Comparison of ENCODE assay signal across 1 cellular context in the genomic region with DNA sequence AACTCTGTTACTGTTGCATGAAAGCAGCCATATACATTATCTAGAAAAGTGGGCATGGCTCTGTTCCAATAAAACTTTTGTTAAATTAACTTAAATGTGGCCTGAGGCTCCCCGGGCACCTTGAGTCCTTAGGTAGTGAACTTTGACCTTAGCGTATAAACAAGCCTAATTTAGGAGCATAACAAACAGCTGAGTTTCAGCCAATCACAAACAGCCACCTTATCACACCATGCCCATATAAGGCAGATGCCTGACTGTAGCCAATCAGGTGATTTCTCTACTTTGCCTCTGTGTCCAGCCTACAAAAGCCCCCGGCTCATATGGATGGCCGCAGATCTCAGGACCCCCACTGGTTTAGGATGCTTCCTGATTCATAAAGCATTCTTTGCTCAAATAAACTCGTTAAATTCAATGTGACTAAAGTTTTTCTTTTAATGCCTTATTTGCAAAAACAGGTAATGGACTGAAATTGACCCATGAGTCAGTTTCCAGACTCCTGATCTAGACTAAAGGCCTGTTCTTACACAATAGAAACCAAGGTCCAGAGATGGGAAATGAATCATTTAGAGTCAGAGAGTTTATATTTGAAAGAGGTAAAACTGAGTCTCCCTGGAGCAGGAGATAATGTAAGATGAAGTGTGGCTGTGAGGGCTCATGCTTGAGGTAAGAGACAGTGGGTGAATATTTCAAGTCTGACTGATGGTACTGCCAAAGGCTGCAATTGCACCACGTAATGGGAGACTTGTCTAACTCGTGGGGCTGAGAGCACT.
TF ChIP-seq lines count a peak whose summit lies in the region.

No MANE protein-coding gene starts in this region.

TF ChIP-seq in GM23338, 12 proteins besides CTCF, POLR2A, EP300 and RAD21 (continued from another document):
- TF ChIP-seq, protein P1, sequence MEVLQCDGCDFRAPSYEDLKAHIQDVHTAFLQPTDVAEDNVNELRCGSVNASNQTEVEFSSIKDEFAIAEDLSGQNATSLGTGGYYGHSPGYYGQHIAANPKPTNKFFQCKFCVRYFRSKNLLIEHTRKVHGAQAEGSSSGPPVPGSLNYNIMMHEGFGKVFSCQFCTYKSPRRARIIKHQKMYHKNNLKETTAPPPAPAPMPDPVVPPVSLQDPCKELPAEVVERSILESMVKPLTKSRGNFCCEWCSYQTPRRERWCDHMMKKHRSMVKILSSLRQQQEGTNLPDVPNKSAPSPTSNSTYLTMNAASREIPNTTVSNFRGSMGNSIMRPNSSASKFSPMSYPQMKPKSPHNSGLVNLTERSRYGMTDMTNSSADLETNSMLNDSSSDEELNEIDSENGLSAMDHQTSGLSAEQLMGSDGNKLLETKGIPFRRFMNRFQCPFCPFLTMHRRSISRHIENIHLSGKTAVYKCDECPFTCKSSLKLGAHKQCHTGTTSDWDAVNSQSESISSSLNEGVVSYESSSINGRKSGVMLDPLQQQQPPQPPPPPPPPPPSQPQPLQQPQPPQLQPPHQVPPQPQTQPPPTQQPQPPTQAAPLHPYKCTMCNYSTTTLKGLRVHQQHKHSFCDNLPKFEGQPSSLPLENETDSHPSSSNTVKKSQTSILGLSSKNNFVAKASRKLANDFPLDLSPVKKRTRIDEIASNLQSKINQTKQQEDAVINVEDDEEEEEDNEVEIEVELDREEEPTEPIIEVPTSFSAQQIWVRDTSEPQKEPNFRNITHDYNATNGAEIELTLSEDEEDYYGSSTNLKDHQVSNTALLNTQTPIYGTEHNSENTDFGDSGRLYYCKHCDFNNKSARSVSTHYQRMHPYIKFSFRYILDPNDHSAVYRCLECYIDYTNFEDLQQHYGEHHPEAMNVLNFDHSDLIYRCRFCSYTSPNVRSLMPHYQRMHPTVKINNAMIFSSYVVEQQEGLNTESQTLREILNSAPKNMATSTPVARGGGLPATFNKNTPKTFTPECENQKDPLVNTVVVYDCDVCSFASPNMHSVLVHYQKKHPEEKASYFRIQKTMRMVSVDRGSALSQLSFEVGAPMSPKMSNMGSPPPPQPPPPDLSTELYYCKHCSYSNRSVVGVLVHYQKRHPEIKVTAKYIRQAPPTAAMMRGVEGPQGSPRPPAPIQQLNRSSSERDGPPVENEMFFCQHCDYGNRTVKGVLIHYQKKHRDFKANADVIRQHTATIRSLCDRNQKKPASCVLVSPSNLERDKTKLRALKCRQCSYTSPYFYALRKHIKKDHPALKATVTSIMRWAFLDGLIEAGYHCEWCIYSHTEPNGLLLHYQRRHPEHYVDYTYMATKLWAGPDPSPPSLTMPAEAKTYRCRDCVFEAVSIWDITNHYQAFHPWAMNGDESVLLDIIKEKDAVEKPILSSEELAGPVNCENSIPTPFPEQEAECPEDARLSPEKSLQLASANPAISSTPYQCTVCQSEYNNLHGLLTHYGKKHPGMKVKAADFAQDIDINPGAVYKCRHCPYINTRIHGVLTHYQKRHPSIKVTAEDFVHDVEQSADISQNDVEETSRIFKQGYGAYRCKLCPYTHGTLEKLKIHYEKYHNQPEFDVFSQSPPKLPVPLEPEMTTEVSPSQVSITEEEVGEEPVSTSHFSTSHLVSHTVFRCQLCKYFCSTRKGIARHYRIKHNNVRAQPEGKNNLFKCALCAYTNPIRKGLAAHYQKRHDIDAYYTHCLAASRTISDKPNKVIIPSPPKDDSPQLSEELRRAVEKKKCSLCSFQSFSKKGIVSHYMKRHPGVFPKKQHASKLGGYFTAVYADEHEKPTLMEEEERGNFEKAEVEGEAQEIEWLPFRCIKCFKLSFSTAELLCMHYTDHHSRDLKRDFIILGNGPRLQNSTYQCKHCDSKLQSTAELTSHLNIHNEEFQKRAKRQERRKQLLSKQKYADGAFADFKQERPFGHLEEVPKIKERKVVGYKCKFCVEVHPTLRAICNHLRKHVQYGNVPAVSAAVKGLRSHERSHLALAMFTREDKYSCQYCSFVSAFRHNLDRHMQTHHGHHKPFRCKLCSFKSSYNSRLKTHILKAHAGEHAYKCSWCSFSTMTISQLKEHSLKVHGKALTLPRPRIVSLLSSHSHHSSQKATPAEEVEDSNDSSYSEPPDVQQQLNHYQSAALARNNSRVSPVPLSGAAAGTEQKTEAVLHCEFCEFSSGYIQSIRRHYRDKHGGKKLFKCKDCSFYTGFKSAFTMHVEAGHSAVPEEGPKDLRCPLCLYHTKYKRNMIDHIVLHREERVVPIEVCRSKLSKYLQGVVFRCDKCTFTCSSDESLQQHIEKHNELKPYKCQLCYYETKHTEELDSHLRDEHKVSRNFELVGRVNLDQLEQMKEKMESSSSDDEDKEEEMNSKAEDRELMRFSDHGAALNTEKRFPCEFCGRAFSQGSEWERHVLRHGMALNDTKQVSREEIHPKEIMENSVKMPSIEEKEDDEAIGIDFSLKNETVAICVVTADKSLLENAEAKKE (CRISPR knock-in tag; IDR thresholded peaks at IDR 0.05): no peak
- TF ChIP-seq ZNF331 (CRISPR knock-in tag; IDR thresholded peaks at IDR 0.05; ENCODE audit: low read depth) (no peak), STAT1 (IDR thresholded peaks at IDR 0.05; ENCODE audit: unreplicated experiment) (no peak), EZH2phosphoT487 (IDR thresholded peaks at IDR 0.05; ENCODE audit: unreplicated experiment) (no peak), ZNF114 (CRISPR knock-in tag; IDR thresholded peaks at IDR 0.05) (no peak), JUNB (IDR thresholded peaks at IDR 0.05; ENCODE audit: unreplicated experiment) (no peak), EZH2 (IDR thresholded peaks at IDR 0.05; ENCODE audit: low read depth, unreplicated experiment) (no peak), CREB1 (CRISPR knock-in tag; IDR thresholded peaks at IDR 0.05; ENCODE audit: low read depth) (no peak), NANOG (IDR thresholded peaks at IDR 0.05; ENCODE audit: borderline replicate concordance) (no peak)
- TF ChIP-seq, protein P2, sequence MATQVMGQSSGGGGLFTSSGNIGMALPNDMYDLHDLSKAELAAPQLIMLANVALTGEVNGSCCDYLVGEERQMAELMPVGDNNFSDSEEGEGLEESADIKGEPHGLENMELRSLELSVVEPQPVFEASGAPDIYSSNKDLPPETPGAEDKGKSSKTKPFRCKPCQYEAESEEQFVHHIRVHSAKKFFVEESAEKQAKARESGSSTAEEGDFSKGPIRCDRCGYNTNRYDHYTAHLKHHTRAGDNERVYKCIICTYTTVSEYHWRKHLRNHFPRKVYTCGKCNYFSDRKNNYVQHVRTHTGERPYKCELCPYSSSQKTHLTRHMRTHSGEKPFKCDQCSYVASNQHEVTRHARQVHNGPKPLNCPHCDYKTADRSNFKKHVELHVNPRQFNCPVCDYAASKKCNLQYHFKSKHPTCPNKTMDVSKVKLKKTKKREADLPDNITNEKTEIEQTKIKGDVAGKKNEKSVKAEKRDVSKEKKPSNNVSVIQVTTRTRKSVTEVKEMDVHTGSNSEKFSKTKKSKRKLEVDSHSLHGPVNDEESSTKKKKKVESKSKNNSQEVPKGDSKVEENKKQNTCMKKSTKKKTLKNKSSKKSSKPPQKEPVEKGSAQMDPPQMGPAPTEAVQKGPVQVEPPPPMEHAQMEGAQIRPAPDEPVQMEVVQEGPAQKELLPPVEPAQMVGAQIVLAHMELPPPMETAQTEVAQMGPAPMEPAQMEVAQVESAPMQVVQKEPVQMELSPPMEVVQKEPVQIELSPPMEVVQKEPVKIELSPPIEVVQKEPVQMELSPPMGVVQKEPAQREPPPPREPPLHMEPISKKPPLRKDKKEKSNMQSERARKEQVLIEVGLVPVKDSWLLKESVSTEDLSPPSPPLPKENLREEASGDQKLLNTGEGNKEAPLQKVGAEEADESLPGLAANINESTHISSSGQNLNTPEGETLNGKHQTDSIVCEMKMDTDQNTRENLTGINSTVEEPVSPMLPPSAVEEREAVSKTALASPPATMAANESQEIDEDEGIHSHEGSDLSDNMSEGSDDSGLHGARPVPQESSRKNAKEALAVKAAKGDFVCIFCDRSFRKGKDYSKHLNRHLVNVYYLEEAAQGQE (IDR thresholded peaks at IDR 0.05; ENCODE audit: unreplicated experiment): no peak
